In genomic region chr11:31236052-31236652, GRCh38 we compare ENCODE assay signal across 10 cellular contexts.
DNase-seq lines count a peak whose midpoint lies in the region; ATAC-seq, FAIRE-seq and TF ChIP-seq lines count a peak whose summit lies in the region.
"Had no signal": no experiment of that assay in that cellular context is flagged by ENCODE, and none has a peak within 500 bp of the region (broad histone marks: within the 10 kb centered on the region; RNA-seq: fewer than 3 reads in every experiment).

No MANE protein-coding gene starts in this region.

- WGBS in gastroesophageal sphincter (ENCODE audit: low coverage in 1 of 2), 2 donors = 0 to 5% methylated on average over 1 of the region's 1 CpG

- H3K36me3 Mint-ChIP-seq in activated naive CD4-positive, alpha-beta T cell treated with anti-CD3 and anti-CD28 coated beads, Interleukin-2, amount 10 ng/mL, durations not matched to agents 7 days and 5 days = no peaks in the 10 kb centered on the region

- peak; percentile 93 for FAIRE-seq in A204.1 (lab: Jason Lieb, UNC)

- H3K4me1 Mint-ChIP-seq in activated naive CD4-positive, alpha-beta T cell treated with anti-CD3 and anti-CD28 coated beads, Interleukin-2, amount 10 ng/mL, durations not matched to agents 7 days and 5 days = no peaks in the 10 kb centered on the region

- in situ Hi-C loops in GM13977 (cut with MboI; ENCODE audit: low pct_unique_long_range_greater_than_20kb, low sequenced_read_pairs, unreplicated experiment) = no loop called here

- TF ChIP-seq EP300 in gastroesophageal sphincter (IDR thresholded peaks at IDR 0.05) = no peak

- H3K4me1 ChIP-seq in gastroesophageal sphincter = no peaks in the 10 kb centered on the region
- H3K4me1 ChIP-seq: SJSA1 had no signal

- no peak overlapping the region for H3K27ac ChIP-seq in gastroesophageal sphincter
- H3K27ac ChIP-seq: SJSA1 had no signal

- no peak for DNase-seq in GM13977 (ENCODE audit: low spot score)
- DNase-seq in NCI-H460 (ENCODE audit: extremely low read depth, low read depth) = peak; percentile 7
- peak; percentile 39 for DNase-seq in choroid plexus epithelial cell (ENCODE audit: low read depth)
- no peak for DNase-seq in activated naive CD4-positive, alpha-beta T cell treated with anti-CD3 and anti-CD28 coated beads, Interleukin-2, amount 10 ng/mL, durations not matched to agents 7 days and 5 days
- no peak for DNase-seq in activated CD4-positive, CD25-positive, alpha-beta regulatory T cell (lab: John Stamatoyannopoulos, UW)
- DNase-seq in activated T-cell treated with anti-CD3 and anti-CD28 coated beads, Interleukin-2, amount 50 U/mL, for 1 hour = no peak
- DNase-seq: GF-D8 had no signal

- no peaks in the 10 kb centered on the region for H3K27me3 ChIP-seq in gastroesophageal sphincter
- H3K27me3 ChIP-seq: SJSA1 had no signal

- H3K9me3 Mint-ChIP-seq in activated naive CD4-positive, alpha-beta T cell treated with anti-CD3 and anti-CD28 coated beads, Interleukin-2, amount 10 ng/mL, durations not matched to agents 7 days and 5 days = no peaks in the 10 kb centered on the region

- no peaks in the 10 kb centered on the region for H3K27me3 Mint-ChIP-seq in activated naive CD4-positive, alpha-beta T cell treated with anti-CD3 and anti-CD28 coated beads, Interleukin-2, amount 10 ng/mL, durations not matched to agents 7 days and 5 days

- ATAC-seq in gastroesophageal sphincter = no peak

- H3K4me3 Mint-ChIP-seq in activated naive CD4-positive, alpha-beta T cell treated with anti-CD3 and anti-CD28 coated beads, Interleukin-2, amount 10 ng/mL, durations not matched to agents 7 days and 5 days = no peak overlapping the region

- H3K4me3 ChIP-seq in choroid plexus epithelial cell (ENCODE audit: low read depth, low read length) = no peak overlapping the region
- no peak overlapping the region for H3K4me3 ChIP-seq in gastroesophageal sphincter
- H3K4me3 ChIP-seq: SJSA1 had no signal

- no peaks in the 10 kb centered on the region for H3K9me3 ChIP-seq in gastroesophageal sphincter
- H3K9me3 ChIP-seq: SJSA1 had no signal

- peak; percentile 42 for TF ChIP-seq CTCF in GM13977 (IDR thresholded peaks at IDR 0.05; ENCODE audit: extremely low read depth, insufficient read depth, missing control alignments)
- peak; percentile 46 for TF ChIP-seq CTCF in choroid plexus epithelial cell (conservative IDR thresholded peaks at IDR 0.05; ENCODE audit: low read depth, low read length)
- no peak for TF ChIP-seq CTCF in gastroesophageal sphincter (IDR thresholded peaks at IDR 0.05)

- TF ChIP-seq POLR2A in gastroesophageal sphincter (IDR thresholded peaks at IDR 0.05) = no peak

- no peaks in the 10 kb centered on the region for H3K36me3 ChIP-seq in gastroesophageal sphincter
- H3K36me3 ChIP-seq: SJSA1 had no signal

- no peak overlapping the region for H3K27ac Mint-ChIP-seq in activated naive CD4-positive, alpha-beta T cell treated with anti-CD3 and anti-CD28 coated beads, Interleukin-2, amount 10 ng/mL, durations not matched to agents 7 days and 5 days

- CTCF ChIA-PET in activated naive CD4-positive, alpha-beta T cell treated with anti-CD3 and anti-CD28 coated beads, Interleukin-2, amount 10 ng/mL, durations not matched to agents 7 days and 5 days (lab: Charles Lee) = interaction anchor here (0.7 to 3.9 kb wide), 2 partner anchors 722 to 940 kb away, joined by 6 to 18 read pairs; no protein-coding TSS in a partner anchor

Comparison
In these comparisons a context has a peak if more than half of its experiments do, and no peak if none do; other contexts are left out.
1. DNase-seq: peak in NCI-H460 (single experiment) and choroid plexus epithelial cell (single experiment); none in GM13977 (single experiment), activated naive CD4-positive, alpha-beta T cell treated with anti-CD3 and anti-CD28 coated beads, Interleukin-2, amount 10 ng/mL, durations not matched to agents 7 days and 5 days (single experiment), activated CD4-positive, CD25-positive, alpha-beta regulatory T cell (0 of 4) and activated T-cell treated with anti-CD3 and anti-CD28 coated beads, Interleukin-2, amount 50 U/mL, for 1 hour (single experiment).
2. CTCF ChIP-seq: peak in GM13977 (single experiment) and choroid plexus epithelial cell (single experiment); none in gastroesophageal sphincter (0 of 4).